Comparison of ENCODE assay signal across 1 cellular context in the genomic region with DNA sequence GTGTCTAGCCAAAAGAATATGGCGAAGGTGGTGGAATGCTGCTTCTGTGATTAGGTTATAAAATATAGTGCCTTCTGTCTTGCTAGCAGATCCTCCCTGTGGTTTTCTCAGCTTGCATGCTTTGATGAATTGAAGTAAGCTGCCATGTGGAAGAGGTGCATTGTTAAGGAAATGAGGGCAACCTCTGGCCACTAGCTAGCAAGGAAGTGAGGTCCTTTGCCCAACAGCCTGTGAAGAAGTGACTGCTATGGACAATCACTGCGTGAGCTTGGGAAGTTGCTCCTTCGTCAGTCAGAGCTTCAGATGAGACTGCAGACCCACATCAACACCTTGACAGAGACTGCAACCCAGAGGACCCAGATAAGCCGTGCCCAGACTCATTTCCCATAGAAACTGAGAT.
TF ChIP-seq lines count a peak whose summit lies in the region.

No MANE protein-coding gene starts in this region.

TF ChIP-seq in WTC11, 78 proteins besides CTCF, POLR2A, EP300 and RAD21 (continued from another document and continues in another):
- TF ChIP-seq, protein P1, sequence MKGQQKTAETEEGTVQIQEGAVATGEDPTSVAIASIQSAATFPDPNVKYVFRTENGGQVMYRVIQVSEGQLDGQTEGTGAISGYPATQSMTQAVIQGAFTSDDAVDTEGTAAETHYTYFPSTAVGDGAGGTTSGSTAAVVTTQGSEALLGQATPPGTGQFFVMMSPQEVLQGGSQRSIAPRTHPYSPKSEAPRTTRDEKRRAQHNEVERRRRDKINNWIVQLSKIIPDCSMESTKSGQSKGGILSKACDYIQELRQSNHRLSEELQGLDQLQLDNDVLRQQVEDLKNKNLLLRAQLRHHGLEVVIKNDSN (CRISPR knock-in tag; IDR thresholded peaks at IDR 0.05), result no peak
- TF ChIP-seq, protein P2, sequence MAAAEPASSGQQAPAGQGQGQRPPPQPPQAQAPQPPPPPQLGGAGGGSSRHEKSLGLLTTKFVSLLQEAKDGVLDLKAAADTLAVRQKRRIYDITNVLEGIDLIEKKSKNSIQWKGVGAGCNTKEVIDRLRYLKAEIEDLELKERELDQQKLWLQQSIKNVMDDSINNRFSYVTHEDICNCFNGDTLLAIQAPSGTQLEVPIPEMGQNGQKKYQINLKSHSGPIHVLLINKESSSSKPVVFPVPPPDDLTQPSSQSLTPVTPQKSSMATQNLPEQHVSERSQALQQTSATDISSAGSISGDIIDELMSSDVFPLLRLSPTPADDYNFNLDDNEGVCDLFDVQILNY (CRISPR knock-in tag; IDR thresholded peaks at IDR 0.05), result no peak
- TF ChIP-seq, protein P3, sequence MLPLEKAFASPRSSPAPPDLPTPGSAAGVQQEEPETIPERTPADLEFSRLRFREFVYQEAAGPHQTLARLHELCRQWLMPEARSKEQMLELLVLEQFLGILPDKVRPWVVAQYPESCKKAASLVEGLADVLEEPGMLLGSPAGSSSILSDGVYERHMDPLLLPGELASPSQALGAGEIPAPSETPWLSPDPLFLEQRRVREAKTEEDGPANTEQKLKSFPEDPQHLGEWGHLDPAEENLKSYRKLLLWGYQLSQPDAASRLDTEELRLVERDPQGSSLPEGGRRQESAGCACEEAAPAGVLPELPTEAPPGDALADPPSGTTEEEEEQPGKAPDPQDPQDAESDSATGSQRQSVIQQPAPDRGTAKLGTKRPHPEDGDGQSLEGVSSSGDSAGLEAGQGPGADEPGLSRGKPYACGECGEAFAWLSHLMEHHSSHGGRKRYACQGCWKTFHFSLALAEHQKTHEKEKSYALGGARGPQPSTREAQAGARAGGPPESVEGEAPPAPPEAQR (CRISPR knock-in tag; IDR thresholded peaks at IDR 0.05), result peak; percentile 36; the same call in 1 of the 2 replicates
- no peak for TF ChIP-seq PRRX2 (CRISPR knock-in tag; IDR thresholded peaks at IDR 0.05)
- TF ChIP-seq ZNF317 (CRISPR knock-in tag; IDR thresholded peaks at IDR 0.05; ENCODE audit: borderline replicate concordance, low read depth), result no peak
- TF ChIP-seq ZNF423 (CRISPR knock-in tag; IDR thresholded peaks at IDR 0.05), result no peak
- TF ChIP-seq, protein P4, sequence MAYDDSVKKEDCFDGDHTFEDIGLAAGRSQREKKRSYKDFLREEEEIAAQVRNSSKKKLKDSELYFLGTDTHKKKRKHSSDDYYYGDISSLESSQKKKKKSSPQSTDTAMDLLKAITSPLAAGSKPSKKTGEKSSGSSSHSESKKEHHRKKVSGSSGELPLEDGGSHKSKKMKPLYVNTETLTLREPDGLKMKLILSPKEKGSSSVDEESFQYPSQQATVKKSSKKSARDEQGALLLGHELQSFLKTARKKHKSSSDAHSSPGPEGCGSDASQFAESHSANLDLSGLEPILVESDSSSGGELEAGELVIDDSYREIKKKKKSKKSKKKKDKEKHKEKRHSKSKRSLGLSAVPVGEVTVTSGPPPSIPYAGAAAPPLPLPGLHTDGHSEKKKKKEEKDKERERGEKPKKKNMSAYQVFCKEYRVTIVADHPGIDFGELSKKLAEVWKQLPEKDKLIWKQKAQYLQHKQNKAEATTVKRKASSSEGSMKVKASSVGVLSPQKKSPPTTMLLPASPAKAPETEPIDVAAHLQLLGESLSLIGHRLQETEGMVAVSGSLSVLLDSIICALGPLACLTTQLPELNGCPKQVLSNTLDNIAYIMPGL (CRISPR knock-in tag; IDR thresholded peaks at IDR 0.05), result no peak
- TF ChIP-seq FOXK1 (CRISPR knock-in tag; IDR thresholded peaks at IDR 0.05), result 0 out of 2 replicates have a peak, but pooled peaks have one; percentile 31
- TF ChIP-seq, protein P5, sequence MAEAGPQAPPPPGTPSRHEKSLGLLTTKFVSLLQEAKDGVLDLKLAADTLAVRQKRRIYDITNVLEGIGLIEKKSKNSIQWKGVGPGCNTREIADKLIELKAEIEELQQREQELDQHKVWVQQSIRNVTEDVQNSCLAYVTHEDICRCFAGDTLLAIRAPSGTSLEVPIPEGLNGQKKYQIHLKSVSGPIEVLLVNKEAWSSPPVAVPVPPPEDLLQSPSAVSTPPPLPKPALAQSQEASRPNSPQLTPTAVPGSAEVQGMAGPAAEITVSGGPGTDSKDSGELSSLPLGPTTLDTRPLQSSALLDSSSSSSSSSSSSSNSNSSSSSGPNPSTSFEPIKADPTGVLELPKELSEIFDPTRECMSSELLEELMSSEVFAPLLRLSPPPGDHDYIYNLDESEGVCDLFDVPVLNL (CRISPR knock-in tag; IDR thresholded peaks at IDR 0.05; ENCODE audit: borderline replicate concordance, low read depth), result no peak
- no peak for TF ChIP-seq TCF7 (CRISPR knock-in tag; IDR thresholded peaks at IDR 0.05; ENCODE audit: low read depth)
- TF ChIP-seq SP1 (CRISPR knock-in tag; conservative IDR thresholded peaks at IDR 0.05), result 0 out of 2 replicates have a peak, but pooled peaks have one; percentile 32
- TF ChIP-seq ELF4 (CRISPR knock-in tag; IDR thresholded peaks at IDR 0.05; ENCODE audit: low read depth), result no peak
- TF ChIP-seq, protein P6, sequence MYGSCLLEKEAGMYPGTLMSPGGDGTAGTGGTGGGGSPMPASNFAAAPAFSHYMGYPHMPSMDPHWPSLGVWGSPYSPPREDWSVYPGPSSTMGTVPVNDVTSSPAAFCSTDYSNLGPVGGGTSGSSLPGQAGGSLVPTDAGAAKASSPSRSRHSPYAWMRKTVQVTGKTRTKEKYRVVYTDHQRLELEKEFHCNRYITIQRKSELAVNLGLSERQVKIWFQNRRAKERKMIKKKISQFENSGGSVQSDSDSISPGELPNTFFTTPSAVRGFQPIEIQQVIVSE (CRISPR knock-in tag; IDR thresholded peaks at IDR 0.05; ENCODE audit: borderline replicate concordance), result no peak
- TF ChIP-seq, protein P7, sequence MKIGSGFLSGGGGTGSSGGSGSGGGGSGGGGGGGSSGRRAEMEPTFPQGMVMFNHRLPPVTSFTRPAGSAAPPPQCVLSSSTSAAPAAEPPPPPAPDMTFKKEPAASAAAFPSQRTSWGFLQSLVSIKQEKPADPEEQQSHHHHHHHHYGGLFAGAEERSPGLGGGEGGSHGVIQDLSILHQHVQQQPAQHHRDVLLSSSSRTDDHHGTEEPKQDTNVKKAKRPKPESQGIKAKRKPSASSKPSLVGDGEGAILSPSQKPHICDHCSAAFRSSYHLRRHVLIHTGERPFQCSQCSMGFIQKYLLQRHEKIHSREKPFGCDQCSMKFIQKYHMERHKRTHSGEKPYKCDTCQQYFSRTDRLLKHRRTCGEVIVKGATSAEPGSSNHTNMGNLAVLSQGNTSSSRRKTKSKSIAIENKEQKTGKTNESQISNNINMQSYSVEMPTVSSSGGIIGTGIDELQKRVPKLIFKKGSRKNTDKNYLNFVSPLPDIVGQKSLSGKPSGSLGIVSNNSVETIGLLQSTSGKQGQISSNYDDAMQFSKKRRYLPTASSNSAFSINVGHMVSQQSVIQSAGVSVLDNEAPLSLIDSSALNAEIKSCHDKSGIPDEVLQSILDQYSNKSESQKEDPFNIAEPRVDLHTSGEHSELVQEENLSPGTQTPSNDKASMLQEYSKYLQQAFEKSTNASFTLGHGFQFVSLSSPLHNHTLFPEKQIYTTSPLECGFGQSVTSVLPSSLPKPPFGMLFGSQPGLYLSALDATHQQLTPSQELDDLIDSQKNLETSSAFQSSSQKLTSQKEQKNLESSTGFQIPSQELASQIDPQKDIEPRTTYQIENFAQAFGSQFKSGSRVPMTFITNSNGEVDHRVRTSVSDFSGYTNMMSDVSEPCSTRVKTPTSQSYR (CRISPR knock-in tag; IDR thresholded peaks at IDR 0.05), result no peak
- TF ChIP-seq, protein P8, sequence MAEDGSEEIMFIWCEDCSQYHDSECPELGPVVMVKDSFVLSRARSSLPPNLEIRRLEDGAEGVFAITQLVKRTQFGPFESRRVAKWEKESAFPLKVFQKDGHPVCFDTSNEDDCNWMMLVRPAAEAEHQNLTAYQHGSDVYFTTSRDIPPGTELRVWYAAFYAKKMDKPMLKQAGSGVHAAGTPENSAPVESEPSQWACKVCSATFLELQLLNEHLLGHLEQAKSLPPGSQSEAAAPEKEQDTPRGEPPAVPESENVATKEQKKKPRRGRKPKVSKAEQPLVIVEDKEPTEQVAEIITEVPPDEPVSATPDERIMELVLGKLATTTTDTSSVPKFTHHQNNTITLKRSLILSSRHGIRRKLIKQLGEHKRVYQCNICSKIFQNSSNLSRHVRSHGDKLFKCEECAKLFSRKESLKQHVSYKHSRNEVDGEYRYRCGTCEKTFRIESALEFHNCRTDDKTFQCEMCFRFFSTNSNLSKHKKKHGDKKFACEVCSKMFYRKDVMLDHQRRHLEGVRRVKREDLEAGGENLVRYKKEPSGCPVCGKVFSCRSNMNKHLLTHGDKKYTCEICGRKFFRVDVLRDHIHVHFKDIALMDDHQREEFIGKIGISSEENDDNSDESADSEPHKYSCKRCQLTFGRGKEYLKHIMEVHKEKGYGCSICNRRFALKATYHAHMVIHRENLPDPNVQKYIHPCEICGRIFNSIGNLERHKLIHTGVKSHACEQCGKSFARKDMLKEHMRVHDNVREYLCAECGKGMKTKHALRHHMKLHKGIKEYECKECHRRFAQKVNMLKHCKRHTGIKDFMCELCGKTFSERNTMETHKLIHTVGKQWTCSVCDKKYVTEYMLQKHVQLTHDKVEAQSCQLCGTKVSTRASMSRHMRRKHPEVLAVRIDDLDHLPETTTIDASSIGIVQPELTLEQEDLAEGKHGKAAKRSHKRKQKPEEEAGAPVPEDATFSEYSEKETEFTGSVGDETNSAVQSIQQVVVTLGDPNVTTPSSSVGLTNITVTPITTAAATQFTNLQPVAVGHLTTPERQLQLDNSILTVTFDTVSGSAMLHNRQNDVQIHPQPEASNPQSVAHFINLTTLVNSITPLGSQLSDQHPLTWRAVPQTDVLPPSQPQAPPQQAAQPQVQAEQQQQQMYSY (CRISPR knock-in tag; IDR thresholded peaks at IDR 0.05), result no peak
- 0 out of 2 replicates have a peak, but pooled peaks have one; percentile 63 for TF ChIP-seq TEAD1 (CRISPR knock-in tag; IDR thresholded peaks at IDR 0.05)
- TF ChIP-seq ESRRA (CRISPR knock-in tag; IDR thresholded peaks at IDR 0.05; ENCODE audit: borderline replicate concordance), result no peak
- TF ChIP-seq RELA (CRISPR knock-in tag; IDR thresholded peaks at IDR 0.05; ENCODE audit: borderline replicate concordance), result no peak
- no peak for TF ChIP-seq CREM (CRISPR knock-in tag; IDR thresholded peaks at IDR 0.05)
- no peak for TF ChIP-seq RORB (CRISPR knock-in tag; IDR thresholded peaks at IDR 0.05)
- TF ChIP-seq ZNF671 (CRISPR knock-in tag; IDR thresholded peaks at IDR 0.05), result no peak
- no peak for TF ChIP-seq JUN (CRISPR knock-in tag; IDR thresholded peaks at IDR 0.05)
- TF ChIP-seq ZNF396 (CRISPR knock-in tag; IDR thresholded peaks at IDR 0.05; ENCODE audit: borderline replicate concordance), result no peak
- no peak for TF ChIP-seq KAT7 (CRISPR knock-in tag; IDR thresholded peaks at IDR 0.05; ENCODE audit: borderline replicate concordance)
- no peak for TF ChIP-seq EMX1 (CRISPR knock-in tag; IDR thresholded peaks at IDR 0.05)
- no peak for TF ChIP-seq OVOL2 (CRISPR knock-in tag; IDR thresholded peaks at IDR 0.05; ENCODE audit: borderline replicate concordance)
- TF ChIP-seq, protein P9, sequence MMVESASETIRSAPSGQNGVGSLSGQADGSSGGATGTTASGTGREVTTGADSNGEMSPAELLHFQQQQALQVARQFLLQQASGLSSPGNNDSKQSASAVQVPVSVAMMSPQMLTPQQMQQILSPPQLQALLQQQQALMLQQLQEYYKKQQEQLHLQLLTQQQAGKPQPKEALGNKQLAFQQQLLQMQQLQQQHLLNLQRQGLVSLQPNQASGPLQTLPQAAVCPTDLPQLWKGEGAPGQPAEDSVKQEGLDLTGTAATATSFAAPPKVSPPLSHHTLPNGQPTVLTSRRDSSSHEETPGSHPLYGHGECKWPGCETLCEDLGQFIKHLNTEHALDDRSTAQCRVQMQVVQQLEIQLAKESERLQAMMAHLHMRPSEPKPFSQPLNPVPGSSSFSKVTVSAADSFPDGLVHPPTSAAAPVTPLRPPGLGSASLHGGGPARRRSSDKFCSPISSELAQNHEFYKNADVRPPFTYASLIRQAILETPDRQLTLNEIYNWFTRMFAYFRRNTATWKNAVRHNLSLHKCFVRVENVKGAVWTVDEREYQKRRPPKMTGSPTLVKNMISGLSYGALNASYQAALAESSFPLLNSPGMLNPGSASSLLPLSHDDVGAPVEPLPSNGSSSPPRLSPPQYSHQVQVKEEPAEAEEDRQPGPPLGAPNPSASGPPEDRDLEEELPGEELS (CRISPR knock-in tag; IDR thresholded peaks at IDR 0.05), result no peak
- no peak for TF ChIP-seq ATF1 (CRISPR knock-in tag; IDR thresholded peaks at IDR 0.05)
- no peak for TF ChIP-seq MYBL2 (CRISPR knock-in tag; IDR thresholded peaks at IDR 0.05)
- TF ChIP-seq JAZF1 (CRISPR knock-in tag; IDR thresholded peaks at IDR 0.05), result no peak
- no peak for TF ChIP-seq NR2C2 (CRISPR knock-in tag; IDR thresholded peaks at IDR 0.05)
- TF ChIP-seq, protein P10, sequence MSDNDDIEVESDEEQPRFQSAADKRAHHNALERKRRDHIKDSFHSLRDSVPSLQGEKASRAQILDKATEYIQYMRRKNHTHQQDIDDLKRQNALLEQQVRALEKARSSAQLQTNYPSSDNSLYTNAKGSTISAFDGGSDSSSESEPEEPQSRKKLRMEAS (CRISPR knock-in tag; IDR thresholded peaks at IDR 0.05), result peak; percentile 76
- TF ChIP-seq SOX15 (CRISPR knock-in tag; IDR thresholded peaks at IDR 0.05), result no peak
- TF ChIP-seq, protein P11, sequence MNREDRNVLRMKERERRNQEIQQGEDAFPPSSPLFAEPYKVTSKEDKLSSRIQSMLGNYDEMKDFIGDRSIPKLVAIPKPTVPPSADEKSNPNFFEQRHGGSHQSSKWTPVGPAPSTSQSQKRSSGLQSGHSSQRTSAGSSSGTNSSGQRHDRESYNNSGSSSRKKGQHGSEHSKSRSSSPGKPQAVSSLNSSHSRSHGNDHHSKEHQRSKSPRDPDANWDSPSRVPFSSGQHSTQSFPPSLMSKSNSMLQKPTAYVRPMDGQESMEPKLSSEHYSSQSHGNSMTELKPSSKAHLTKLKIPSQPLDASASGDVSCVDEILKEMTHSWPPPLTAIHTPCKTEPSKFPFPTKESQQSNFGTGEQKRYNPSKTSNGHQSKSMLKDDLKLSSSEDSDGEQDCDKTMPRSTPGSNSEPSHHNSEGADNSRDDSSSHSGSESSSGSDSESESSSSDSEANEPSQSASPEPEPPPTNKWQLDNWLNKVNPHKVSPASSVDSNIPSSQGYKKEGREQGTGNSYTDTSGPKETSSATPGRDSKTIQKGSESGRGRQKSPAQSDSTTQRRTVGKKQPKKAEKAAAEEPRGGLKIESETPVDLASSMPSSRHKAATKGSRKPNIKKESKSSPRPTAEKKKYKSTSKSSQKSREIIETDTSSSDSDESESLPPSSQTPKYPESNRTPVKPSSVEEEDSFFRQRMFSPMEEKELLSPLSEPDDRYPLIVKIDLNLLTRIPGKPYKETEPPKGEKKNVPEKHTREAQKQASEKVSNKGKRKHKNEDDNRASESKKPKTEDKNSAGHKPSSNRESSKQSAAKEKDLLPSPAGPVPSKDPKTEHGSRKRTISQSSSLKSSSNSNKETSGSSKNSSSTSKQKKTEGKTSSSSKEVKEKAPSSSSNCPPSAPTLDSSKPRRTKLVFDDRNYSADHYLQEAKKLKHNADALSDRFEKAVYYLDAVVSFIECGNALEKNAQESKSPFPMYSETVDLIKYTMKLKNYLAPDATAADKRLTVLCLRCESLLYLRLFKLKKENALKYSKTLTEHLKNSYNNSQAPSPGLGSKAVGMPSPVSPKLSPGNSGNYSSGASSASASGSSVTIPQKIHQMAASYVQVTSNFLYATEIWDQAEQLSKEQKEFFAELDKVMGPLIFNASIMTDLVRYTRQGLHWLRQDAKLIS (CRISPR knock-in tag; IDR thresholded peaks at IDR 0.05; ENCODE audit: borderline replicate concordance), result no peak
